1 cellular context compared by ENCODE assay signal in the genomic region with DNA sequence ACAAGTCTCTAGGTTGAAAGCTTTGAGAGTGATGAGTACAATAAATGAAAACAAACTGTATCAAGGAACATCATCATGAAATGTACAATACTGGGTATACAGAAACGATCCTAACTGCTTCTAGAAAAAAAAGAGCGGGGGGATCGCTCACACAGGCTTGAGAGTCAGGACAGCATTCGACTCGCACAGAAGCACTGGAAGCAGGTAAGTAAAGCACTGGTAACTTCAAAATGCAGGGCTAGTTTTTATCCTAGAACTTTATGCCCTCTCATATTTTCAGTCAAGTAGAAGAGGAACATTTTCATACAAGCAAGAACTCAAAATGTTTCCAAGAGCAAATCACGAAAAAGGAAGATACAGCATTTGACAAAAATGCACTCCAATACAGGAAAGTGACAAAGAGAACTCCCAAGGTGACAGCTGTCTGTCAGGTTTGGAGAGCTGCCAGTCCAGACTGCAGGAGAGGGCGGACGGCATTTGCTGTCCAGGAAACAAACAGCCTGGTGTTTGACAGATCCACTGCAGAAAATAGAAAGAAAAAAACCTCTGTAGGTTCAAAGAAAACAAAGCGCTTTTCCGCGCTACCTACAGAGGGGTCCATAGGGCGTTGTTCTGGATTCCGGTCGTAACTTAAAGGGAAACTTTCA.
TF ChIP-seq lines count a peak whose summit lies in the region.

No MANE protein-coding gene starts in this region.

TF ChIP-seq in GM23338, 12 proteins besides CTCF, POLR2A, EP300 and RAD21 (continued from another document):
- TF ChIP-seq, protein P1, sequence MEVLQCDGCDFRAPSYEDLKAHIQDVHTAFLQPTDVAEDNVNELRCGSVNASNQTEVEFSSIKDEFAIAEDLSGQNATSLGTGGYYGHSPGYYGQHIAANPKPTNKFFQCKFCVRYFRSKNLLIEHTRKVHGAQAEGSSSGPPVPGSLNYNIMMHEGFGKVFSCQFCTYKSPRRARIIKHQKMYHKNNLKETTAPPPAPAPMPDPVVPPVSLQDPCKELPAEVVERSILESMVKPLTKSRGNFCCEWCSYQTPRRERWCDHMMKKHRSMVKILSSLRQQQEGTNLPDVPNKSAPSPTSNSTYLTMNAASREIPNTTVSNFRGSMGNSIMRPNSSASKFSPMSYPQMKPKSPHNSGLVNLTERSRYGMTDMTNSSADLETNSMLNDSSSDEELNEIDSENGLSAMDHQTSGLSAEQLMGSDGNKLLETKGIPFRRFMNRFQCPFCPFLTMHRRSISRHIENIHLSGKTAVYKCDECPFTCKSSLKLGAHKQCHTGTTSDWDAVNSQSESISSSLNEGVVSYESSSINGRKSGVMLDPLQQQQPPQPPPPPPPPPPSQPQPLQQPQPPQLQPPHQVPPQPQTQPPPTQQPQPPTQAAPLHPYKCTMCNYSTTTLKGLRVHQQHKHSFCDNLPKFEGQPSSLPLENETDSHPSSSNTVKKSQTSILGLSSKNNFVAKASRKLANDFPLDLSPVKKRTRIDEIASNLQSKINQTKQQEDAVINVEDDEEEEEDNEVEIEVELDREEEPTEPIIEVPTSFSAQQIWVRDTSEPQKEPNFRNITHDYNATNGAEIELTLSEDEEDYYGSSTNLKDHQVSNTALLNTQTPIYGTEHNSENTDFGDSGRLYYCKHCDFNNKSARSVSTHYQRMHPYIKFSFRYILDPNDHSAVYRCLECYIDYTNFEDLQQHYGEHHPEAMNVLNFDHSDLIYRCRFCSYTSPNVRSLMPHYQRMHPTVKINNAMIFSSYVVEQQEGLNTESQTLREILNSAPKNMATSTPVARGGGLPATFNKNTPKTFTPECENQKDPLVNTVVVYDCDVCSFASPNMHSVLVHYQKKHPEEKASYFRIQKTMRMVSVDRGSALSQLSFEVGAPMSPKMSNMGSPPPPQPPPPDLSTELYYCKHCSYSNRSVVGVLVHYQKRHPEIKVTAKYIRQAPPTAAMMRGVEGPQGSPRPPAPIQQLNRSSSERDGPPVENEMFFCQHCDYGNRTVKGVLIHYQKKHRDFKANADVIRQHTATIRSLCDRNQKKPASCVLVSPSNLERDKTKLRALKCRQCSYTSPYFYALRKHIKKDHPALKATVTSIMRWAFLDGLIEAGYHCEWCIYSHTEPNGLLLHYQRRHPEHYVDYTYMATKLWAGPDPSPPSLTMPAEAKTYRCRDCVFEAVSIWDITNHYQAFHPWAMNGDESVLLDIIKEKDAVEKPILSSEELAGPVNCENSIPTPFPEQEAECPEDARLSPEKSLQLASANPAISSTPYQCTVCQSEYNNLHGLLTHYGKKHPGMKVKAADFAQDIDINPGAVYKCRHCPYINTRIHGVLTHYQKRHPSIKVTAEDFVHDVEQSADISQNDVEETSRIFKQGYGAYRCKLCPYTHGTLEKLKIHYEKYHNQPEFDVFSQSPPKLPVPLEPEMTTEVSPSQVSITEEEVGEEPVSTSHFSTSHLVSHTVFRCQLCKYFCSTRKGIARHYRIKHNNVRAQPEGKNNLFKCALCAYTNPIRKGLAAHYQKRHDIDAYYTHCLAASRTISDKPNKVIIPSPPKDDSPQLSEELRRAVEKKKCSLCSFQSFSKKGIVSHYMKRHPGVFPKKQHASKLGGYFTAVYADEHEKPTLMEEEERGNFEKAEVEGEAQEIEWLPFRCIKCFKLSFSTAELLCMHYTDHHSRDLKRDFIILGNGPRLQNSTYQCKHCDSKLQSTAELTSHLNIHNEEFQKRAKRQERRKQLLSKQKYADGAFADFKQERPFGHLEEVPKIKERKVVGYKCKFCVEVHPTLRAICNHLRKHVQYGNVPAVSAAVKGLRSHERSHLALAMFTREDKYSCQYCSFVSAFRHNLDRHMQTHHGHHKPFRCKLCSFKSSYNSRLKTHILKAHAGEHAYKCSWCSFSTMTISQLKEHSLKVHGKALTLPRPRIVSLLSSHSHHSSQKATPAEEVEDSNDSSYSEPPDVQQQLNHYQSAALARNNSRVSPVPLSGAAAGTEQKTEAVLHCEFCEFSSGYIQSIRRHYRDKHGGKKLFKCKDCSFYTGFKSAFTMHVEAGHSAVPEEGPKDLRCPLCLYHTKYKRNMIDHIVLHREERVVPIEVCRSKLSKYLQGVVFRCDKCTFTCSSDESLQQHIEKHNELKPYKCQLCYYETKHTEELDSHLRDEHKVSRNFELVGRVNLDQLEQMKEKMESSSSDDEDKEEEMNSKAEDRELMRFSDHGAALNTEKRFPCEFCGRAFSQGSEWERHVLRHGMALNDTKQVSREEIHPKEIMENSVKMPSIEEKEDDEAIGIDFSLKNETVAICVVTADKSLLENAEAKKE (CRISPR knock-in tag; IDR thresholded peaks at IDR 0.05) = no peak
